Comparison of ENCODE assay signal across 8 cellular contexts in genomic region chr14:39233680-39234326, GRCh38. TPM values are rescaled to one million over a fixed set of nuclear protein-coding genes. Genes with fewer than 3 reads are reported as not detected.
DNase-seq lines count a peak whose midpoint lies in the region; ATAC-seq and TF ChIP-seq lines count a peak whose summit lies in the region.

Gene MIA2, plus strand, starts transcription at chr14:39233915. Its CDS starts 200 bp downstream, at chr14:39234115.

- H3K9ac ChIP-seq in PC-3 (ENCODE audit: low read length): no peak within 1 kb of the TSS

- H3K4me2 ChIP-seq in PC-3 (ENCODE audit: low read length): peak within 1 kb of the TSS; percentile 47

- H4K20me1 ChIP-seq in PC-3 (ENCODE audit: low read length): no peaks in the 10 kb centered on the region

- H3K9me3 ChIP-seq in PC-3 (ENCODE audit: low read length): no peaks in the 10 kb centered on the region
- no peaks in the 10 kb centered on the region for H3K9me3 ChIP-seq in esophagus (ENCODE audit: control insufficient read depth in 2 of 2, insufficient read depth in 1 of 2, low read depth in 1 of 2, low read length in 1 of 2)

- H3K4me1 ChIP-seq in ACC112 (ENCODE audit: control insufficient read depth, insufficient read depth, low read length, unreplicated experiment) (peaks cover 20% of the 10 kb centered on the region), PC-3 (ENCODE audit: insufficient read depth, low read length) (no peaks in the 10 kb centered on the region), esophagus (ENCODE audit: control insufficient read depth in 2 of 2, insufficient read depth in 2 of 2, low read length in 1 of 2) (no peaks in the 10 kb centered on the region)

- no peaks in the 10 kb centered on the region for H3K27me3 ChIP-seq in ACC112 (ENCODE audit: insufficient read depth, low read length)
- no peaks in the 10 kb centered on the region for H3K27me3 ChIP-seq in PC-3 (ENCODE audit: low read length)
- no peaks in the 10 kb centered on the region for H3K27me3 ChIP-seq in esophagus (ENCODE audit: control insufficient read depth in 1 of 2, insufficient read depth in 2 of 2, low read length in 2 of 2)

- WGBS in esophagus, 2 donors: 52 to 68% methylated on average over 7 of the region's 7 CpGs

- TF ChIP-seq CTCF in PC-3 (conservative IDR thresholded peaks at IDR 0.05; ENCODE audit: low read depth, low read length): no peak

- ATAC-seq in PC-3: peak; percentile 9; the same call in 1 of the 2 replicates
- no peak for ATAC-seq in naive B cell (ENCODE audit: low read depth in 2 of 2)
- no peak for ATAC-seq in HG02884 (IDR thresholded peaks at IDR 0.05; ENCODE audit: unreplicated experiment)
- ATAC-seq in stimulated activated naive B cell treated with anti-CD40 and anti-IgM and Interleukin-4, amounts not matched to agents 10 μg/mL and 1 μg/mL and 100 μg/mL, for 72 hours (replicated peaks): no peak
- no peak for ATAC-seq in GM18873 (IDR thresholded peaks at IDR 0.05; ENCODE audit: low FRiP score, unreplicated experiment)
- ATAC-seq in HG03460 (IDR thresholded peaks at IDR 0.05; ENCODE audit: unreplicated experiment): no peak

- no peaks in the 10 kb centered on the region for H3K79me2 ChIP-seq in ACC112 (ENCODE audit: control insufficient read depth, insufficient read depth, low read length, unreplicated experiment)
- H3K79me2 ChIP-seq in PC-3 (ENCODE audit: low read length): no peaks in the 10 kb centered on the region

- H2AFZ ChIP-seq in ACC112 (ENCODE audit: low read length, unreplicated experiment): peak within 1 kb of the TSS; percentile 95
- peak within 1 kb of the TSS; percentile 61 for H2AFZ ChIP-seq in PC-3 (ENCODE audit: low read length)

- H3K36me3 ChIP-seq in ACC112 (ENCODE audit: insufficient read depth, low read length): no peaks in the 10 kb centered on the region
- H3K36me3 ChIP-seq in PC-3 (ENCODE audit: low read depth, low read length): no peaks in the 10 kb centered on the region
- no peaks in the 10 kb centered on the region for H3K36me3 ChIP-seq in esophagus (ENCODE audit: control insufficient read depth in 2 of 2, insufficient read depth in 2 of 2, low read length in 1 of 2)

- H3K27ac ChIP-seq in ACC112 (ENCODE audit: low read depth, low read length) (peak within 1 kb of the TSS; percentile 57), PC-3 (ENCODE audit: low read length) (no peak within 1 kb of the TSS), esophagus (ENCODE audit: low read depth in 2 of 2, low read length in 1 of 2) (no peak within 1 kb of the TSS)

- no peaks in the 10 kb centered on the region for H3F3A ChIP-seq in PC-3 (ENCODE audit: low read length, unreplicated experiment)

- peak within 1 kb of the TSS; percentile 60 for H3K4me3 ChIP-seq in ACC112 (ENCODE audit: low read depth, low read length)
- no peak within 1 kb of the TSS for H3K4me3 ChIP-seq in PC-3 (ENCODE audit: low read length)
- H3K4me3 ChIP-seq in esophagus (ENCODE audit: low read depth in 1 of 2, low read length in 2 of 2): no peak within 1 kb of the TSS

- H3K4me3 Mint-ChIP-seq in naive B cell: peak within 1 kb of the TSS in 1 of 8 donors; percentile 47
- H3K4me3 Mint-ChIP-seq in stimulated activated naive B cell treated with anti-CD40 and anti-IgM and Interleukin-4, amounts not matched to agents 10 μg/mL and 1 μg/mL and 100 μg/mL, for 72 hours: no peak within 1 kb of the TSS

- H3K27ac Mint-ChIP-seq in naive B cell: peak within 1 kb of the TSS in 2 of 6 donors; percentile 86 to 89
- H3K27ac Mint-ChIP-seq in stimulated activated naive B cell treated with anti-CD40 and anti-IgM and Interleukin-4, amounts not matched to agents 10 μg/mL and 1 μg/mL and 100 μg/mL, for 72 hours: no peak within 1 kb of the TSS

- CTCF ChIA-PET in PC-3 (lab: Charles Lee): no interaction called here

- H3K36me3 Mint-ChIP-seq in naive B cell: no peaks in the 10 kb centered on the region
- no peaks in the 10 kb centered on the region for H3K36me3 Mint-ChIP-seq in stimulated activated naive B cell treated with anti-CD40 and anti-IgM and Interleukin-4, amounts not matched to agents 10 μg/mL and 1 μg/mL and 100 μg/mL, for 72 hours

- no TSS peak for BruUV-seq in PC-3 (replicated peaks; lab: Mats Ljungman, UMichigan)

- intact Hi-C loops in PC-3 (cut with micrococcal nuclease): loop anchor here (5.0 kb wide), 1 partner anchor 127 kb away; no protein-coding TSS in a partner anchor

- no peak for DNase-seq in PC-3
- DNase-seq in naive B cell: no peak
- DNase-seq in stimulated activated naive B cell treated with anti-CD40 and anti-IgM and Interleukin-4, amounts not matched to agents 10 μg/mL and 1 μg/mL and 100 μg/mL, for 72 hours: no peak

- H3K27me3 Mint-ChIP-seq in naive B cell: no peaks in the 10 kb centered on the region
- H3K27me3 Mint-ChIP-seq in stimulated activated naive B cell treated with anti-CD40 and anti-IgM and Interleukin-4, amounts not matched to agents 10 μg/mL and 1 μg/mL and 100 μg/mL, for 72 hours: no peaks in the 10 kb centered on the region

- no peaks in the 10 kb centered on the region for H3K9me3 Mint-ChIP-seq in naive B cell
- H3K9me3 Mint-ChIP-seq in stimulated activated naive B cell treated with anti-CD40 and anti-IgM and Interleukin-4, amounts not matched to agents 10 μg/mL and 1 μg/mL and 100 μg/mL, for 72 hours: no peaks in the 10 kb centered on the region

- POLR2A ChIA-PET in PC-3 (lab: Charles Lee; ENCODE audit: unreplicated experiment): no interaction called here

- peaks cover 0 to 5% (median 3%) of the 10 kb centered on the region in 3 donors for H3K4me1 Mint-ChIP-seq in naive B cell
- no peaks in the 10 kb centered on the region for H3K4me1 Mint-ChIP-seq in stimulated activated naive B cell treated with anti-CD40 and anti-IgM and Interleukin-4, amounts not matched to agents 10 μg/mL and 1 μg/mL and 100 μg/mL, for 72 hours

- H3K9me2 ChIP-seq in PC-3 (replicated peaks; ENCODE audit: low read length): no peaks in the 10 kb centered on the region

RNA-seq across cellular contexts. Expression of gene MIA2, which starts in this region (rescaled TPM):
- total RNA-seq in PC-3 (2014; rRNA removed): 11.8 and 12.3 TPM in 2 replicates
- 10 to 100 TPM; 26.2 to 32.1 TPM for polyA plus RNA-seq in esophagus
- 10 to 100 TPM; 16.2 to 27.3 (median 23.7) TPM for polyA plus RNA-seq in naive B cell (ENCODE audit: low read depth in 6 of 6)
